11 cellular contexts compared by ENCODE assay signal in the genomic region with DNA sequence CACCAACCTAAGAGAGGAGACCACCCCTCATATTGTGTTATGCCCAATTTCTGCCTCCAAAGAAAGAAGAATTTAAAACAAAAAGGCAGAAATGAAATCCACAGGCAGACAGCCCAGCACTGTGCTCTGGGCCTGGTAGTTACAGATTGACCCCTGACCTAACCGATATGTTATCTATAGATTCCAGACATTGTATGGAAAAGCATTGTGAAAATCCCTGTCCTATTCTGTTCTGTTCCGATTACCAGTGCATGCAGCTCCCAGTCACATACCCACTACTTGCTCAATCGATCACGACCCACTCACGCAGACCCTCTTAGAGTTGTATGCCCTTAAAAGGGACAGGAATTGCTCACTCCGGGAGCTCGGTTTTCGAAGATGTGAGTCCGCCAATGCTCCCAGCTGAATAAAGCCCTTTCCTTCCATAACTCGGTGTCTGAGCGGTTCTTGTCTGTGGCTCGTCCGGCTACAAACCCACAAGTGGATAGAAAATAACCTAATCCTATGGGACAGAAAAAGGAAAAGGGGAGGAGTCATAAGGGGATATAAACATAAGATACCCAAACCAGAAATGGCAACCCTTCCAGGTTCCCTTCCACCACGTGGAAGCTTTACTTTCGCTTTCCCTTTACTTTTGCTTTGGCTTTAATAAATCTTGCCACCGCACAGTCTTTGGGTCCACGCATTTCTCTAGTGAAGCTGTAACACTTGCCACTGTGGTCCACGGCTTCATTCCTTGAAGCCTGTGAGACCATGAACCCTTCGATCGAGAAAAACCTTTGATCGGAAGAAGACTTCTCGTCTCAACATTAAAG. TPM values are rescaled to one million over a fixed set of nuclear protein-coding genes. Genes with fewer than 3 reads are reported as not detected.
DNase-seq lines count a peak whose midpoint lies in the region; ATAC-seq and TF ChIP-seq lines count a peak whose summit lies in the region.
"Had no signal": no experiment of that assay in that cellular context is flagged by ENCODE, and none has a peak within 500 bp of the region (broad histone marks: within the 10 kb centered on the region; RNA-seq: fewer than 3 reads in every experiment).

No MANE protein-coding gene starts in this region.

- H3K4me3 ChIP-seq in osteoblast (ENCODE audit: insufficient read depth, low read length) = no peak overlapping the region
- H3K4me3 ChIP-seq: sigmoid colon had no signal

- intact Hi-C loops in activated CD4-positive, alpha-beta T cell treated with anti-CD3 and anti-CD28 coated beads, Interleukin-2, amount 10 ng/mL, durations not matched to agents 24 days and 14 days (cut with micrococcal nuclease) = loop anchor here (1.0 to 5.0 kb wide), 7 partner anchors 24 to 896 kb away; partner anchors contain the start of genes COX17, GSK3B, NDUFB4 and TMEM39A

- peaks cover 13% of the 10 kb centered on the region for H3K4me1 ChIP-seq in osteoblast (ENCODE audit: insufficient read depth, low read length)

- H3K9me3 ChIP-seq in osteoblast (ENCODE audit: low read depth, low read length) = no peaks in the 10 kb centered on the region
- H3K9me3 ChIP-seq: sigmoid colon had no signal

- peaks cover 9% of the 10 kb centered on the region for H3K9me3 Mint-ChIP-seq in activated CD4-positive, alpha-beta T cell treated with anti-CD3 and anti-CD28 coated beads, Interleukin-2, amount 10 ng/mL, durations not matched to agents 24 days and 14 days
- H3K9me3 Mint-ChIP-seq in T-helper 2 cell treated with Interferon-gamma antibody and Interleukin-4, amounts not matched to agents 5 μg/mL and 100 μg/mL, for 36 hours = peaks cover 9% of the 10 kb centered on the region

- peak; percentile 67 for DNase-seq in activated CD4-positive, alpha-beta T cell treated with anti-CD3 and anti-CD28 coated beads, Interleukin-2, amount 10 ng/mL, durations not matched to agents 24 days and 14 days
- no peak for DNase-seq in activated CD4-positive, alpha-beta T cell treated with anti-CD3 and anti-CD28 coated beads, Interleukin-2, amount 50 U/mL, for 1 hour
- no peak for DNase-seq in T-helper 2 cell treated with Interferon-gamma antibody and Interleukin-4, amounts not matched to agents 5 μg/mL and 100 μg/mL, for 36 hours (ENCODE audit: low spot score)
- DNase-seq in osteoblast (ENCODE audit: insufficient read length, low spot score, missing footprints) (no peak), superior temporal gyrus (ENCODE audit: extremely low spot score) (no peak), SW 1271 (lab: John Stamatoyannopoulos, UW) (no peak)
- no peak for DNase-seq in stimulated activated CD4-positive, alpha-beta T cell treated with anti-CD3 and anti-CD28 coated beads, Interleukin-2, amount 100 ng/mL, for 24 hours
- DNase-seq: cerebellar nuclear complex, NCI-H2081 treated with DMSO at 0.1 percent for 48 hours, sigmoid colon had no signal

- no peaks in the 10 kb centered on the region for H3K79me2 ChIP-seq in osteoblast (ENCODE audit: insufficient read depth, low read length)

- peak; percentile 5 for ATAC-seq in HG02642 (IDR thresholded peaks at IDR 0.05; ENCODE audit: poor library complexity, unreplicated experiment)

- H3K4me1 Mint-ChIP-seq in activated CD4-positive, alpha-beta T cell treated with anti-CD3 and anti-CD28 coated beads, Interleukin-2, amount 10 ng/mL, durations not matched to agents 24 days and 14 days = peaks cover 29% of the 10 kb centered on the region
- peaks cover 29% of the 10 kb centered on the region for H3K4me1 Mint-ChIP-seq in T-helper 2 cell treated with Interferon-gamma antibody and Interleukin-4, amounts not matched to agents 5 μg/mL and 100 μg/mL, for 36 hours (ENCODE audit: low read depth)

- H3K27ac ChIP-seq in osteoblast (ENCODE audit: low read depth, low read length) = no peak overlapping the region
- H3K27ac ChIP-seq: sigmoid colon had no signal

- H3K27me3 ChIP-seq in osteoblast (ENCODE audit: insufficient read depth, low read length) = peaks cover 11% of the 10 kb centered on the region
- H3K27me3 ChIP-seq: sigmoid colon had no signal

- H3K36me3 Mint-ChIP-seq in activated CD4-positive, alpha-beta T cell treated with anti-CD3 and anti-CD28 coated beads, Interleukin-2, amount 10 ng/mL, durations not matched to agents 24 days and 14 days (ENCODE audit: low read depth) = peaks cover 9% of the 10 kb centered on the region
- peaks cover 7% of the 10 kb centered on the region for H3K36me3 Mint-ChIP-seq in T-helper 2 cell treated with Interferon-gamma antibody and Interleukin-4, amounts not matched to agents 5 μg/mL and 100 μg/mL, for 36 hours (ENCODE audit: low read depth)

- no peaks in the 10 kb centered on the region for H3K36me3 ChIP-seq in osteoblast (ENCODE audit: insufficient read depth, low read length)
- H3K36me3 ChIP-seq: sigmoid colon had no signal

- peak overlapping the region; percentile 0 for H2AFZ ChIP-seq in osteoblast (ENCODE audit: low read length)

- no peak for TF ChIP-seq CTCF in osteoblast (IDR thresholded peaks at IDR 0.05; ENCODE audit: extremely low read depth, low read depth, low read length)

- peak overlapping the region; percentile 90 for H3K27ac Mint-ChIP-seq in activated CD4-positive, alpha-beta T cell treated with anti-CD3 and anti-CD28 coated beads, Interleukin-2, amount 10 ng/mL, durations not matched to agents 24 days and 14 days
- peak overlapping the region; percentile 55 for H3K27ac Mint-ChIP-seq in T-helper 2 cell treated with Interferon-gamma antibody and Interleukin-4, amounts not matched to agents 5 μg/mL and 100 μg/mL, for 36 hours

- peaks cover 22% of the 10 kb centered on the region for H3K27me3 Mint-ChIP-seq in activated CD4-positive, alpha-beta T cell treated with anti-CD3 and anti-CD28 coated beads, Interleukin-2, amount 10 ng/mL, durations not matched to agents 24 days and 14 days
- H3K27me3 Mint-ChIP-seq in T-helper 2 cell treated with Interferon-gamma antibody and Interleukin-4, amounts not matched to agents 5 μg/mL and 100 μg/mL, for 36 hours (ENCODE audit: low read depth) = peaks cover 19% of the 10 kb centered on the region

- H4K20me1 ChIP-seq in osteoblast (ENCODE audit: insufficient read depth, low read length) = no peaks in the 10 kb centered on the region

- no peak overlapping the region for H3K4me2 ChIP-seq in osteoblast (ENCODE audit: insufficient read depth, low read length)

- peak overlapping the region; percentile 39 for H3K4me3 Mint-ChIP-seq in activated CD4-positive, alpha-beta T cell treated with anti-CD3 and anti-CD28 coated beads, Interleukin-2, amount 10 ng/mL, durations not matched to agents 24 days and 14 days
- peak overlapping the region; percentile 37 for H3K4me3 Mint-ChIP-seq in T-helper 2 cell treated with Interferon-gamma antibody and Interleukin-4, amounts not matched to agents 5 μg/mL and 100 μg/mL, for 36 hours

RNA-seq across cellular contexts. Expression of gene CFAP91, which starts 1.7 kb away (rescaled TPM):
- 0.26 TPM in 1 of 2 replicates, not detected in the other for total RNA-seq in activated CD4-positive, alpha-beta T cell treated with anti-CD3 and anti-CD28 coated beads, Interleukin-2, amount 10 ng/mL, durations not matched to agents 24 days and 14 days
- 0.36 and 0.59 TPM in 2 replicates for total RNA-seq in osteoblast

RNA-seq across cellular contexts. Expression of gene COX17, which starts 23.9 kb away (rescaled TPM):
- total RNA-seq in activated CD4-positive, alpha-beta T cell treated with anti-CD3 and anti-CD28 coated beads, Interleukin-2, amount 10 ng/mL, durations not matched to agents 24 days and 14 days = 61.0 and 70.0 TPM in 2 replicates
- 8.0 and 13.3 TPM in 2 replicates for total RNA-seq in osteoblast

RNA-seq across cellular contexts. Expression of gene POPDC2, which starts 40.7 kb away (rescaled TPM):
- total RNA-seq in activated CD4-positive, alpha-beta T cell treated with anti-CD3 and anti-CD28 coated beads, Interleukin-2, amount 10 ng/mL, durations not matched to agents 24 days and 14 days = 0.63 and 0.66 TPM in 2 replicates
- total RNA-seq in osteoblast = 1.1 and 1.8 TPM in 2 replicates
